12 cellular contexts compared by ENCODE assay signal in the genomic region with DNA sequence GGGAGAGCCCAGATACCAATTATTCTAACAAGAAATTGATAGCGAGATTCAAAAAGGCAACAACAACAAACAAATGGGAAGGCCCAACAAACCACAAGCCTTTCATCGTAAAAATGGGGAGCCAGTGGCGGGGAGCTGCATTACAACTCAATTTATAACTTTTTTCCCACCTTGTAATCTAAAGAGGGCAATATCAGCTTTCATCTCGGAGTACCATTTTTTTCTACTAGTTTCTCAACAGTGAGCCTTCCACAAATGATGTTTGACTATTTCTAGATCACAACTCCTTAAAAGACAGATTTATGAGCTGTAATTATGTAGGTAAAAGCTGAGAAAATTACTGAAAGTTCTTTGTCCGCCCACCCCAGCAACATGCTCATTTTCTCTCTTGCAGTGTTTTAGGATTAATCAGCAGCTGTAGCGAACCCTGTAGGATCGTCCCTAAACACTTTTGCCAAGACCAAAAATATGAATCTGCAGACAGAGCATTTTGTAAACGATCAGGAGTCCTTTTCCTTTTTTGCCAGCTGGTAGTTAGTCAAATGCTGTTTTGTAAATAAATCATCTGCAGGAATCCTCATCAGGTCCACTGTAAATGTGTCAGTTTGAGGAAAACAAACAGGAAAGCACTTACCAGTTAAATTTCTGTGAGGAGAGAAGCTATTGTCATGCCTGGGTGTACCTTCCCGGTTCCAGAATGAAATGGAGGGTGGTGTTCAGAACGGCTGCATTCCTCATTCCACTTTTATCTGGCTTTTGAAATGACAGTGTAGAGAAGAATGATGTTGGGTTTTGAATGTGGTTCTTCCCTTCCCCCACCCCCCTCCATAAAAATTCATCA. TPM values are rescaled to one million over a fixed set of nuclear protein-coding genes. Genes with fewer than 3 reads are reported as not detected.
DNase-seq lines count a peak whose midpoint lies in the region; FAIRE-seq and TF ChIP-seq lines count a peak whose summit lies in the region.
"Had no signal": no experiment of that assay in that cellular context is flagged by ENCODE, and none has a peak within 500 bp of the region (broad histone marks: within the 10 kb centered on the region; RNA-seq: fewer than 3 reads in every experiment).

No MANE protein-coding gene starts in this region.

- peak; percentile 18 for DNase-seq in NCI-H2171 treated with DMSO at 0.1 percent for 48 hours (lab: John Stamatoyannopoulos, UW)
- no peak for DNase-seq in NCI-H2171 (lab: John Stamatoyannopoulos, UW)
- DNase-seq in SJSA1 (ENCODE audit: low read depth in 1 of 2, low spot score in 2 of 2): peak; percentile 78 to 94
- DNase-seq in hepatocyte (ENCODE audit: low spot score): no peak
- peak; percentile 32 for DNase-seq in superior temporal gyrus (ENCODE audit: extremely low spot score)
- no peak for DNase-seq in tibial nerve (ENCODE audit: low spot score in 2 of 2)
- no peak for DNase-seq in NCI-H1048 (lab: John Stamatoyannopoulos, UW)
- no peak for DNase-seq in kidney
- DNase-seq: activated CD4-positive, CD25-positive, alpha-beta regulatory T cell; effector memory CD8-positive, alpha-beta T cell had no signal

- H4K20me1 ChIP-seq in hepatocyte (ENCODE audit: insufficient read depth, poor library complexity, severe bottlenecking): no peaks in the 10 kb centered on the region
- H4K20me1 ChIP-seq: BLaER1 had no signal

- H3K4me3 ChIP-seq in SJSA1: peak overlapping the region; percentile 40
- H3K4me3 ChIP-seq in hepatocyte: no peak overlapping the region
- H3K4me3 ChIP-seq in tibial nerve: no peak overlapping the region
- no peak overlapping the region for H3K4me3 ChIP-seq in kidney (ENCODE audit: low read length in 2 of 2)
- H3K4me3 ChIP-seq: BLaER1 had no signal

- H3K4me1 ChIP-seq in SJSA1 (replicated peaks): peaks cover 22% of the 10 kb centered on the region
- peaks cover 10% of the 10 kb centered on the region for H3K4me1 ChIP-seq in hepatocyte (ENCODE audit: insufficient read depth)
- H3K4me1 ChIP-seq in tibial nerve: no peaks in the 10 kb centered on the region
- H3K4me1 ChIP-seq in kidney (ENCODE audit: control insufficient read depth in 1 of 2, insufficient read depth in 1 of 2, low read depth in 1 of 2, low read length in 2 of 2): peaks cover 0 to 3% of the 10 kb centered on the region in 2 donors

- intact Hi-C loops in kidney (cut with DNase I): no loop called here

- no peaks in the 10 kb centered on the region for H3K79me2 ChIP-seq in hepatocyte

- TF ChIP-seq CTCF in hepatocyte (IDR thresholded peaks at IDR 0.05; ENCODE audit: poor library complexity) (no peak), tibial nerve (IDR thresholded peaks at IDR 0.05) (no peak), kidney (IDR thresholded peaks at IDR 0.05; ENCODE audit: borderline replicate concordance, extremely low read depth, insufficient read depth) (no peak)

- peak overlapping the region; percentile 64 for H3K4me2 ChIP-seq in hepatocyte
- H3K4me2 ChIP-seq: BLaER1 had no signal

- no peak for TF ChIP-seq POLR2A in tibial nerve (IDR thresholded peaks at IDR 0.05)

- TF ChIP-seq EP300 in tibial nerve (IDR thresholded peaks at IDR 0.05): no peak

- H3K27ac ChIP-seq in SJSA1: peak overlapping the region; percentile 91
- no peak overlapping the region for H3K27ac ChIP-seq in hepatocyte
- H3K27ac ChIP-seq in tibial nerve: no peak overlapping the region
- H3K27ac ChIP-seq in kidney (ENCODE audit: low read depth in 2 of 2, low read length in 2 of 2): no peak overlapping the region
- H3K27ac ChIP-seq: BLaER1 had no signal

- H3K36me3 ChIP-seq in SJSA1 (peaks cover 6% of the 10 kb centered on the region), hepatocyte (replicated peaks; ENCODE audit: insufficient read depth, low read depth) (no peaks in the 10 kb centered on the region), tibial nerve (no peaks in the 10 kb centered on the region), kidney (ENCODE audit: control insufficient read depth in 1 of 2, insufficient read depth in 2 of 2, low read length in 2 of 2) (no peaks in the 10 kb centered on the region)
- H3K36me3 ChIP-seq: BLaER1 had no signal

- H3K9ac ChIP-seq in kidney (ENCODE audit: low read length in 2 of 2): no peak overlapping the region
- H3K9ac ChIP-seq: BLaER1 had no signal

- FAIRE-seq in kidney (lab: Jason Lieb, UNC): no peak
- FAIRE-seq: HepG2 had no signal

- H3K27me3 ChIP-seq in SJSA1 (replicated peaks) (no peaks in the 10 kb centered on the region), hepatocyte (no peaks in the 10 kb centered on the region), tibial nerve (no peaks in the 10 kb centered on the region)
- H3K27me3 ChIP-seq: BLaER1 had no signal

- H3K9me3 ChIP-seq in SJSA1 (replicated peaks) (no peaks in the 10 kb centered on the region), hepatocyte (ENCODE audit: low read depth) (no peaks in the 10 kb centered on the region), tibial nerve (no peaks in the 10 kb centered on the region), kidney (ENCODE audit: control insufficient read depth in 1 of 2, low read length in 2 of 2) (no peaks in the 10 kb centered on the region)

- no peaks in the 10 kb centered on the region for H3K9me2 ChIP-seq in hepatocyte (replicated peaks; ENCODE audit: insufficient read depth)

- WGBS in hepatocyte (ENCODE audit: low lambda C conversion rate, missing lambda C conversion rate): 22% methylated on average over 10 of the region's 10 CpGs
- 22 to 26% methylated on average over 10 of the region's 10 CpGs for WGBS in tibial nerve, 2 donors

- peak overlapping the region; percentile 33 for H2AFZ ChIP-seq in hepatocyte

RNA-seq across cellular contexts. Expression of gene EEF1B2, which starts 53.2 kb away (rescaled TPM):
- 474 and 513 TPM in 2 replicates for total RNA-seq in SJSA1 (2014; rRNA removed; shearing (Covaris generic))
- total RNA-seq in hepatocyte (455 and 503 TPM in 2 replicates), tibial nerve (100 to 1,000 TPM; 200 to 300 (median 258) TPM), kidney (444 TPM)
- polyA plus RNA-seq in hepatocyte (284 and 305 TPM in 2 replicates), kidney (ENCODE audit: insufficient read depth, low read depth, low replicate concordance) (529 TPM)

RNA-seq across cellular contexts. Expression of gene NDUFS1, which starts 53.6 kb away (rescaled TPM):
- 162 and 178 TPM in 2 replicates for total RNA-seq in SJSA1 (2014; rRNA removed; shearing (Covaris generic))
- total RNA-seq in hepatocyte (92.7 and 121 TPM in 2 replicates), tibial nerve (10 to 100 TPM; 37.8 to 68.6 (median 53.0) TPM), kidney (97.2 TPM)
- polyA plus RNA-seq in hepatocyte (43.1 and 46.5 TPM in 2 replicates), kidney (ENCODE audit: insufficient read depth, low read depth, low replicate concordance) (67.6 TPM)

Comparison
In these comparisons a context has a peak if more than half of its experiments do, and no peak if none do; other contexts are left out.
1. DNase-seq: peak in NCI-H2171 treated with DMSO at 0.1 percent for 48 hours (single experiment), SJSA1 (2 of 2) and superior temporal gyrus (single experiment); none in NCI-H2171 (single experiment), hepatocyte (single experiment), tibial nerve (0 of 2), NCI-H1048 (single experiment) and kidney (single experiment).